In genomic region chr3:69330891-69331400, GRCh38 we compare ENCODE assay signal across 1 cellular context.
TF ChIP-seq lines count a peak whose summit lies in the region.

No MANE protein-coding gene starts in this region.

TF ChIP-seq in IMR-90, 13 proteins besides CTCF, POLR2A, EP300 and RAD21:
- TF ChIP-seq, protein P1, sequence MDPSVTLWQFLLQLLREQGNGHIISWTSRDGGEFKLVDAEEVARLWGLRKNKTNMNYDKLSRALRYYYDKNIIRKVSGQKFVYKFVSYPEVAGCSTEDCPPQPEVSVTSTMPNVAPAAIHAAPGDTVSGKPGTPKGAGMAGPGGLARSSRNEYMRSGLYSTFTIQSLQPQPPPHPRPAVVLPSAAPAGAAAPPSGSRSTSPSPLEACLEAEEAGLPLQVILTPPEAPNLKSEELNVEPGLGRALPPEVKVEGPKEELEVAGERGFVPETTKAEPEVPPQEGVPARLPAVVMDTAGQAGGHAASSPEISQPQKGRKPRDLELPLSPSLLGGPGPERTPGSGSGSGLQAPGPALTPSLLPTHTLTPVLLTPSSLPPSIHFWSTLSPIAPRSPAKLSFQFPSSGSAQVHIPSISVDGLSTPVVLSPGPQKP (IDR thresholded peaks at IDR 0.05; ENCODE audit: borderline replicate concordance, low read depth, low read length) = no peak
- no peak for TF ChIP-seq SMC3 (IDR thresholded peaks at IDR 0.05; ENCODE audit: low read depth, low read length)
- TF ChIP-seq MXI1 (IDR thresholded peaks at IDR 0.05; ENCODE audit: borderline replicate concordance, low read depth, low read length) = no peak
- no peak for TF ChIP-seq CHD1 (IDR thresholded peaks at IDR 0.05; ENCODE audit: low read depth, low read length)
- no peak for TF ChIP-seq BHLHE40 (IDR thresholded peaks at IDR 0.05; ENCODE audit: low read depth, low read length)
- TF ChIP-seq RFX5 (IDR thresholded peaks at IDR 0.05; ENCODE audit: low read depth, low read length) = no peak
- TF ChIP-seq, protein P2, sequence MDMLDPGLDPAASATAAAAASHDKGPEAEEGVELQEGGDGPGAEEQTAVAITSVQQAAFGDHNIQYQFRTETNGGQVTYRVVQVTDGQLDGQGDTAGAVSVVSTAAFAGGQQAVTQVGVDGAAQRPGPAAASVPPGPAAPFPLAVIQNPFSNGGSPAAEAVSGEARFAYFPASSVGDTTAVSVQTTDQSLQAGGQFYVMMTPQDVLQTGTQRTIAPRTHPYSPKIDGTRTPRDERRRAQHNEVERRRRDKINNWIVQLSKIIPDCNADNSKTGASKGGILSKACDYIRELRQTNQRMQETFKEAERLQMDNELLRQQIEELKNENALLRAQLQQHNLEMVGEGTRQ (IDR thresholded peaks at IDR 0.05; ENCODE audit: low read depth, low read length) = no peak
- TF ChIP-seq NFE2L2 (IDR thresholded peaks at IDR 0.05; ENCODE audit: low read depth, low read length) = no peak
- no peak for TF ChIP-seq FOS (IDR thresholded peaks at IDR 0.05; ENCODE audit: low read depth, low read length)
- no peak for TF ChIP-seq RCOR1 (IDR thresholded peaks at IDR 0.05; ENCODE audit: insufficient replicate concordance, low read length)
